Comparison of ENCODE assay signal across 19 cellular contexts in genomic region chrX:36787787-36788186, GRCh38.
DNase-seq lines count a peak whose midpoint lies in the region; ATAC-seq, FAIRE-seq and TF ChIP-seq lines count a peak whose summit lies in the region.
"Had no signal": no experiment of that assay in that cellular context is flagged by ENCODE, and none has a peak within 500 bp of the region (broad histone marks: within the 10 kb centered on the region; RNA-seq: fewer than 3 reads in every experiment).

No MANE protein-coding gene starts in this region.

- POLR2A ChIA-PET in T-cell (lab: Charles Lee): no interaction called here

- no peak overlapping the region for H2AFZ ChIP-seq in astrocyte (ENCODE audit: low read depth, low read length)

- H3K9ac ChIP-seq in astrocyte (ENCODE audit: low read length): no peak overlapping the region

- no peaks in the 10 kb centered on the region for H3K36me3 Mint-ChIP-seq in astrocyte (ENCODE audit: low read depth, unreplicated experiment)
- no peaks in the 10 kb centered on the region for H3K36me3 Mint-ChIP-seq in osteocyte (ENCODE audit: unreplicated experiment)
- H3K36me3 Mint-ChIP-seq in T-cell: no peaks in the 10 kb centered on the region
- H3K36me3 Mint-ChIP-seq: CD4-positive, alpha-beta memory T cell had no signal

- no peak overlapping the region for H3K4me3 Mint-ChIP-seq in astrocyte (ENCODE audit: unreplicated experiment)
- no peak overlapping the region for H3K4me3 Mint-ChIP-seq in osteocyte (ENCODE audit: unreplicated experiment)
- no peak overlapping the region for H3K4me3 Mint-ChIP-seq in T-cell
- H3K4me3 Mint-ChIP-seq: CD4-positive, alpha-beta memory T cell; HFFc6 had no signal

- H3K4me3 ChIP-seq in astrocyte (ENCODE audit: insufficient read depth, low read depth, low read length) (no peak overlapping the region), bronchial epithelial cell (ENCODE audit: low read depth, low read length) (no peak overlapping the region), epithelial cell of esophagus (ENCODE audit: low read length) (no peak overlapping the region)
- H3K4me3 ChIP-seq: GM12878, HAP-1 had no signal

- H3K4me1 Mint-ChIP-seq in astrocyte (ENCODE audit: low read depth, unreplicated experiment) (no peaks in the 10 kb centered on the region), osteocyte (ENCODE audit: unreplicated experiment) (no peaks in the 10 kb centered on the region), T-cell (no peaks in the 10 kb centered on the region)
- H3K4me1 Mint-ChIP-seq: CD4-positive, alpha-beta memory T cell had no signal

- no peaks in the 10 kb centered on the region for H3K9me3 ChIP-seq in astrocyte (ENCODE audit: insufficient read depth, low read depth, low read length)
- H3K9me3 ChIP-seq: HAP-1 had no signal

- no peak for ATAC-seq in T-cell (replicated peaks in 1 of 4)
- ATAC-seq: GM12878 had no signal

- H3K9me3 Mint-ChIP-seq in astrocyte (ENCODE audit: unreplicated experiment) (no peaks in the 10 kb centered on the region), osteocyte (ENCODE audit: unreplicated experiment) (no peaks in the 10 kb centered on the region), T-cell (peaks cover 0 to 4% (median 0%) of the 10 kb centered on the region in 3 donors)

- FAIRE-seq in astrocyte (lab: Jason Lieb, UNC): peak; percentile 20
- no peak for FAIRE-seq in bronchial epithelial cell (lab: Jason Lieb, UNC)
- FAIRE-seq in GM19239 (lab: Jason Lieb, UNC): no peak
- FAIRE-seq: GM12878, GM18507, H54 had no signal

- no peaks in the 10 kb centered on the region for H3K4me1 ChIP-seq in astrocyte (ENCODE audit: insufficient read depth, low read length)
- H3K4me1 ChIP-seq: HAP-1 had no signal

- H3K27me3 ChIP-seq in astrocyte (ENCODE audit: insufficient read depth, low read length) (no peaks in the 10 kb centered on the region), bronchial epithelial cell (ENCODE audit: control insufficient read depth, insufficient read depth, low read length) (no peaks in the 10 kb centered on the region)

- no peaks in the 10 kb centered on the region for H3K36me3 ChIP-seq in astrocyte (ENCODE audit: insufficient read depth, low read length)
- H3K36me3 ChIP-seq in bronchial epithelial cell (ENCODE audit: control insufficient read depth, insufficient read depth, low read length): no peaks in the 10 kb centered on the region
- H3K36me3 ChIP-seq: HAP-1 had no signal

- no peaks in the 10 kb centered on the region for H4K20me1 ChIP-seq in astrocyte (ENCODE audit: insufficient read depth, low read length)

- H3K27ac ChIP-seq in astrocyte (ENCODE audit: low read depth, low read length): no peak overlapping the region

- no peak overlapping the region for H3K4me2 ChIP-seq in astrocyte (ENCODE audit: low read length)

- H3K27me3 Mint-ChIP-seq in astrocyte (ENCODE audit: low read depth, unreplicated experiment): no peaks in the 10 kb centered on the region
- no peaks in the 10 kb centered on the region for H3K27me3 Mint-ChIP-seq in osteocyte (ENCODE audit: unreplicated experiment)
- H3K27me3 Mint-ChIP-seq in T-cell: no peaks in the 10 kb centered on the region
- H3K27me3 Mint-ChIP-seq: CD4-positive, alpha-beta memory T cell had no signal

- DNase-seq in astrocyte (ENCODE audit: low read depth) (no peak), bronchial epithelial cell (ENCODE audit: low read depth) (peak; percentile 19), epithelial cell of esophagus (ENCODE audit: low read depth) (peak; percentile 36), osteocyte (ENCODE audit: extremely low spot score, unreplicated experiment) (peak; percentile 30), NCI-H1048 (lab: John Stamatoyannopoulos, UW) (no peak), COLO668 (lab: John Stamatoyannopoulos, UW; ENCODE audit: unreplicated experiment) (no peak), GM19239 (ENCODE audit: insufficient read length, low spot score) (no peak), T-cell (no peak)
- DNase-seq: C1 segment of cervical spinal cord; CD4-positive, alpha-beta memory T cell; DMS79; EL; GDM1; GOT3; HFFc6 had no signal

- TF ChIP-seq CTCF in astrocyte (IDR thresholded peaks at IDR 0.05; ENCODE audit: insufficient read depth, low read depth, low read length): no peak
- TF ChIP-seq CTCF in bronchial epithelial cell (IDR thresholded peaks at IDR 0.05; ENCODE audit: insufficient read depth, low read length, severe bottlenecking): no peak
- no peak for TF ChIP-seq CTCF in epithelial cell of esophagus (IDR thresholded peaks at IDR 0.05; ENCODE audit: insufficient read depth, low read depth, low read length, missing control alignments)
- TF ChIP-seq CTCF in osteocyte (IDR thresholded peaks at IDR 0.05): no peak

- CTCF ChIA-PET in T-cell (lab: Charles Lee): no interaction called here

- H3K79me2 ChIP-seq in astrocyte (ENCODE audit: insufficient read depth, low read length): no peaks in the 10 kb centered on the region

- H3K27ac Mint-ChIP-seq in astrocyte (ENCODE audit: unreplicated experiment): no peak overlapping the region
- H3K27ac Mint-ChIP-seq in osteocyte (ENCODE audit: unreplicated experiment): no peak overlapping the region
- H3K27ac Mint-ChIP-seq in T-cell: no peak overlapping the region
- H3K27ac Mint-ChIP-seq: CD4-positive, alpha-beta memory T cell; HFFc6 had no signal

Comparison
In these comparisons a context has a peak if more than half of its experiments do, and no peak if none do; other contexts are left out.
1. DNase-seq: peak in bronchial epithelial cell (single experiment), epithelial cell of esophagus (single experiment) and osteocyte (single experiment); none in astrocyte (single experiment), NCI-H1048 (single experiment), COLO668 (single experiment), GM19239 (single experiment) and T-cell (0 of 34).